10 cellular contexts compared by ENCODE assay signal in the genomic region with DNA sequence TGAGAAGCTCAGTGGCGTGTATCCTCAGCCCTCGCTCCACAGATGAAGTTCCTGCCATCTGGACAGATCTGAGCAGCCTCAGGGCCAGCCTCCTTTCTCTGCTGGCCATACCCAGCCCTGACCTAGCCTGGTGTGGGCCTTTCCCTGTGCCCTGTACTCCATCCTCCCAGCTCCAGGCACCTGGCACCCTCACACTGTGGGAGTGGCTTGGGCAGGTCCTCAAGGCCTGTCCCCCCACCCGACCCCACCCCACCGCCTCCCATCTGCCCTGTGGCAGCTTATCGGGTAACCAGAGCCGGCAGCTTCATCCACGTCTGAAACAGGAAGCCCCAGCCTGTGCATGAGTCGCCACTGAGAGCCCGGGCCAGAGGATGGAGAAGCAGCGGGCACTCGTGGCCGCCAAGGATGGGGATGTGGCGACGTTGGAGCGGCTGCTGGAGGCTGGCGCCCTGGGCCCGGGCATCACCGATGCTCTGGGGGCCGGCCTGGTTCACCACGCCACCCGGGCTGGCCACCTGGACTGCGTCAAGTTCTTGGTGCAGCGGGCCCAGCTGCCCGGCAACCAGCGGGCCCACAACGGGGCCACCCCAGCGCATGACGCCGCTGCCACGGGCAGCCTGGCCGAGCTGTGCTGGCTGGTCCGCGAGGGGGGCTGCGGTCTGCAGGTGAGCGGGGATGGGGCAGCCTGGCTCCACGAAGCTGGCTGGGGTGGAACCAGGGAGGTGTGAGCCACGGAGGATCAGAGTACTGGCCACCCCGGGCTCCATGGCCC. TPM values are rescaled to one million over a fixed set of nuclear protein-coding genes. Genes with fewer than 3 reads are reported as not detected.
DNase-seq lines count a peak whose midpoint lies in the region; ATAC-seq and TF ChIP-seq lines count a peak whose summit lies in the region.
"Had no signal": no experiment of that assay in that cellular context is flagged by ENCODE, and none has a peak within 500 bp of the region (broad histone marks: within the 10 kb centered on the region; RNA-seq: fewer than 3 reads in every experiment).

A gene with protein sequence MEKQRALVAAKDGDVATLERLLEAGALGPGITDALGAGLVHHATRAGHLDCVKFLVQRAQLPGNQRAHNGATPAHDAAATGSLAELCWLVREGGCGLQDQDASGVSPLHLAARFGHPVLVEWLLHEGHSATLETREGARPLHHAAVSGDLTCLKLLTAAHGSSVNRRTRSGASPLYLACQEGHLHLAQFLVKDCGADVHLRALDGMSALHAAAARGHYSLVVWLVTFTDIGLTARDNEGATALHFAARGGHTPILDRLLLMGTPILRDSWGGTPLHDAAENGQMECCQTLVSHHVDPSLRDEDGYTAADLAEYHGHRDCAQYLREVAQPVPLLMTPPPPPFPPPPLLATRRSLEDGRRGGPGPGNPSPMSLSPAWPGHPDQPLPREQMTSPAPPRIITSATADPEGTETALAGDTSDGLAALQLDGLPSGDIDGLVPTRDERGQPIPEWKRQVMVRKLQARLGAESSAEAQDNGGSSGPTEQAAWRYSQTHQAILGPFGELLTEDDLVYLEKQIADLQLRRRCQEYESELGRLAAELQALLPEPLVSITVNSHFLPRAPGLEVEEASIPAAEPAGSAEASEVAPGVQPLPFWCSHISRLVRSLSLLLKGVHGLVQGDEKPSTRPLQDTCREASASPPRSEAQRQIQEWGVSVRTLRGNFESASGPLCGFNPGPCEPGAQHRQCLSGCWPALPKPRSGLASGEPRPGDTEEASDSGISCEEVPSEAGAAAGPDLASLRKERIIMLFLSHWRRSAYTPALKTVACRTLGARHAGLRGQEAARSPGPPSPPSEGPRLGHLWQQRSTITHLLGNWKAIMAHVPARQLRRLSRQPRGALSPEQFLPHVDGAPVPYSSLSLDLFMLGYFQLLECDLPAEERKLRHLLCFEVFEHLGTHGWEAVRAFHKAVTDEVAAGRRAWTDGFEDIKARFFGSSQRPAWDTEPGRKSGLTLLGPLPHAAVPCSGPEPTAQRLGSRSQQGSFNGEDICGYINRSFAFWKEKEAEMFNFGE (plus strand): TSS at position 292 of the 772 bp plus-strand sequence. CDS start 80 bp downstream, at position 372.

- H3K4me1 ChIP-seq in OCI-LY3 (ENCODE audit: low read length) (peaks cover 12% of the 10 kb centered on the region), upper lobe of left lung (peaks cover 0 to 11% (median 5%) of the 10 kb centered on the region in 4 donors), gastroesophageal sphincter (no peaks in the 10 kb centered on the region)

- H3K9me3 Mint-ChIP-seq in activated naive CD4-positive, alpha-beta T cell treated with anti-CD3 and anti-CD28 coated beads for 36 hours, result no peaks in the 10 kb centered on the region

- TF ChIP-seq CTCF in OCI-LY3 (IDR thresholded peaks at IDR 0.05; ENCODE audit: low read depth, low read length), result no peak
- TF ChIP-seq CTCF in epithelial cell of esophagus (IDR thresholded peaks at IDR 0.05; ENCODE audit: insufficient read depth, low read depth, low read length, missing control alignments), result no peak
- no peak for TF ChIP-seq CTCF in upper lobe of left lung (IDR thresholded peaks at IDR 0.05)
- no peak for TF ChIP-seq CTCF in gastroesophageal sphincter (IDR thresholded peaks at IDR 0.05)

- peak within 1 kb of the TSS; percentile 62 for H3K4me2 ChIP-seq in OCI-LY3 (ENCODE audit: low read length)

- H3K27me3 ChIP-seq in OCI-LY3 (ENCODE audit: low read depth, low read length) (no peaks in the 10 kb centered on the region), upper lobe of left lung (no peaks in the 10 kb centered on the region), gastroesophageal sphincter (no peaks in the 10 kb centered on the region)
- H3K27me3 ChIP-seq: esophagus squamous epithelium had no signal

- ATAC-seq in upper lobe of left lung (ENCODE audit: low FRiP score in 2 of 2) (no peak), gastroesophageal sphincter (no peak), HG03159 (IDR thresholded peaks at IDR 0.05; ENCODE audit: unreplicated experiment) (no peak)

- no peak within 1 kb of the TSS for H3K4me3 Mint-ChIP-seq in activated naive CD4-positive, alpha-beta T cell treated with anti-CD3 and anti-CD28 coated beads for 36 hours

- WGBS in upper lobe of left lung, 2 donors, result 80 to 100% methylated on average over 2 to 38 of the region's 38 CpGs
- no CpG with 5 or more reads among the region's 38 CpGs for WGBS in gastroesophageal sphincter (ENCODE audit: low coverage in 1 of 2), 2 donors

- H3K79me2 ChIP-seq in OCI-LY3 (ENCODE audit: low read length), result no peaks in the 10 kb centered on the region

- peaks cover 8% of the 10 kb centered on the region for H3K36me3 Mint-ChIP-seq in activated naive CD4-positive, alpha-beta T cell treated with anti-CD3 and anti-CD28 coated beads for 36 hours (ENCODE audit: low read depth)

- H3K27me3 Mint-ChIP-seq in activated naive CD4-positive, alpha-beta T cell treated with anti-CD3 and anti-CD28 coated beads for 36 hours (ENCODE audit: low read depth), result no peaks in the 10 kb centered on the region

- intact Hi-C loops in activated naive CD4-positive, alpha-beta T cell treated with anti-CD3 and anti-CD28 coated beads for 36 hours (cut with micrococcal nuclease), result no loop called here

- in situ Hi-C loops in KBM-7 (cut with MboI; ENCODE audit: low pct_unique_long_range_greater_than_20kb, low sequenced_read_pairs), result no loop called here

- H3K4me3 ChIP-seq in OCI-LY3 (ENCODE audit: low read length) (no peak within 1 kb of the TSS; the same call in 1 of the 2 replicates), epithelial cell of esophagus (ENCODE audit: low read length) (no peak within 1 kb of the TSS), upper lobe of left lung (no peak within 1 kb of the TSS), gastroesophageal sphincter (no peak within 1 kb of the TSS)
- H3K4me3 ChIP-seq: esophagus squamous epithelium had no signal

- H2AFZ ChIP-seq in OCI-LY3 (ENCODE audit: low read depth, low read length), result no peak within 1 kb of the TSS

- H3K27ac Mint-ChIP-seq in activated naive CD4-positive, alpha-beta T cell treated with anti-CD3 and anti-CD28 coated beads for 36 hours, result no peak within 1 kb of the TSS

- H4K20me1 ChIP-seq in OCI-LY3 (ENCODE audit: insufficient read depth, low read length), result no peaks in the 10 kb centered on the region

- H3K27ac ChIP-seq in OCI-LY3 (ENCODE audit: low read length) (no peak within 1 kb of the TSS), upper lobe of left lung (no peak within 1 kb of the TSS), gastroesophageal sphincter (peak within 1 kb of the TSS in 1 of 4 donors; percentile 33)

- H3K36me3 ChIP-seq in OCI-LY3 (replicated peaks; ENCODE audit: low read depth, low read length), result no peaks in the 10 kb centered on the region
- H3K36me3 ChIP-seq in upper lobe of left lung, result no peaks in the 10 kb centered on the region
- H3K36me3 ChIP-seq in gastroesophageal sphincter, result no peaks in the 10 kb centered on the region
- H3K36me3 ChIP-seq: esophagus squamous epithelium had no signal

- peaks cover 2% of the 10 kb centered on the region for H3K4me1 Mint-ChIP-seq in activated naive CD4-positive, alpha-beta T cell treated with anti-CD3 and anti-CD28 coated beads for 36 hours (ENCODE audit: low read depth)

- H3K9ac ChIP-seq in OCI-LY3 (ENCODE audit: low read length), result no peak within 1 kb of the TSS

- TF ChIP-seq POLR2A in upper lobe of left lung (IDR thresholded peaks at IDR 0.05), result no peak
- no peak for TF ChIP-seq POLR2A in gastroesophageal sphincter (IDR thresholded peaks at IDR 0.05)

- H3K9me3 ChIP-seq in OCI-LY3 (ENCODE audit: insufficient read depth, low read length), result no peaks in the 10 kb centered on the region
- no peaks in the 10 kb centered on the region for H3K9me3 ChIP-seq in upper lobe of left lung
- H3K9me3 ChIP-seq in gastroesophageal sphincter, result no peaks in the 10 kb centered on the region
- H3K9me3 ChIP-seq: esophagus squamous epithelium had no signal

- TF ChIP-seq EP300 in upper lobe of left lung (IDR thresholded peaks at IDR 0.05) (no peak), gastroesophageal sphincter (IDR thresholded peaks at IDR 0.05) (no peak)

- DNase-seq in activated naive CD4-positive, alpha-beta T cell treated with anti-CD3 and anti-CD28 coated beads for 36 hours, result peak; percentile 1
- no peak for DNase-seq in activated naive CD4-positive, alpha-beta T cell treated with Interleukin-2 at 50 U/mL for 16 hours
- peak; percentile 20 for DNase-seq in epithelial cell of esophagus (ENCODE audit: low read depth)
- peak; percentile 21 to 77 for DNase-seq in upper lobe of left lung
- DNase-seq in KBM-7, result no peak
- DNase-seq: esophagus squamous epithelium, MM.1S had no signal

- CTCF ChIA-PET in activated naive CD4-positive, alpha-beta T cell treated with anti-CD3 and anti-CD28 coated beads for 36 hours (lab: Charles Lee), result no interaction called here

RNA-seq across cellular contexts. Expression of the gene that starts here (rescaled TPM):
- under 1 TPM; 0.05 to 0.15 TPM for total RNA-seq in activated naive CD4-positive, alpha-beta T cell treated with anti-CD3 and anti-CD28 coated beads for 36 hours
- total RNA-seq in upper lobe of left lung, result 1 to 10 TPM in 1 of 6 donors, under 1 TPM in 3, not detected in 2; 0.10 to 3.1 (median 0.38) TPM
- 1 to 10 TPM in 1 of 4 donors, under 1 TPM in 2, not detected in 1; 0.12 to 3.4 (median 0.31) TPM for total RNA-seq in gastroesophageal sphincter

Comparison
In these comparisons a context has a peak if more than half of its experiments do, and no peak if none do; other contexts are left out.
1. Peak in DNase-seq in activated naive CD4-positive, alpha-beta T cell treated with anti-CD3 and anti-CD28 coated beads for 36 hours; RNA of the gene not detected or under 1 TPM.
2. DNase-seq: peak in epithelial cell of esophagus (single experiment) and upper lobe of left lung (2 of 2); none in activated naive CD4-positive, alpha-beta T cell treated with Interleukin-2 at 50 U/mL for 16 hours (single experiment) and KBM-7 (single experiment).